ENCODE assay signal across 8 cellular contexts in the genomic region with DNA sequence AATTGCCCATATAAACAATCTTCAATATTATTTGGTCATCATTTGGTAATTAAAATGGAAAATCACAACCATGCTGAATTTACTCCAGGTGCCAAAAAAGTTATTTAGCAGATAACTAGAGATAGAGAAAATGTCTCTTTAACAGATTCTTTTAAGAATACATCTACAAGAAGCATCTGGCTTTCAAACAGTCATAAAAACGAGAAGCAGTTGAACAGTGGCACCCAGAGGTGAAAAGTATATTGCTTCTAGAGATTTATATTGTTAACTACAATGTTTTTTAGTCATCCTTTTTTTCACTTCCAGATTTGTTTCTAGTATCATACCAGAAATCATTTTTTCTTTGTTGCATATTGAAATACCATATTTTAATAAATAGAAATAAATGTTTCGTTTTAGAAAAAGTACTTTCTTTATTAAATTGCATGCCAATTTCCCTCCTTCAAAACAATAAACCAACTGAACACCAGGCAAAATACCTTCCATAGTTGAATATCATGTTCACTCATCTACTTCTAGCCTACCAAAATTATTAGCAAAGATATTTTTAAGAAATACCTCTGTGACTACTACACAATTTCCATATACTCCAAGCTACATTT.
DNase-seq lines count a peak whose midpoint lies in the region; ATAC-seq and TF ChIP-seq lines count a peak whose summit lies in the region.

No MANE protein-coding gene starts in this region.

- no peaks in the 10 kb centered on the region for H3K36me3 Mint-ChIP-seq in mesothelial cell of epicardium

- peak; percentile 71 for TF ChIP-seq CTCF in OCI-LY1 (IDR thresholded peaks at IDR 0.05; ENCODE audit: low read length)
- peak; percentile 45 for TF ChIP-seq CTCF in colonic mucosa (IDR thresholded peaks at IDR 0.05)
- TF ChIP-seq CTCF in mesothelial cell of epicardium (IDR thresholded peaks at IDR 0.05; ENCODE audit: unreplicated experiment) = peak; percentile 71

- no peak overlapping the region for H3K27ac ChIP-seq in OCI-LY1 (ENCODE audit: low read depth, low read length, poor library complexity, severe bottlenecking)
- H3K27ac ChIP-seq in colonic mucosa = no peak overlapping the region

- H3K4me1 ChIP-seq in OCI-LY1 (ENCODE audit: insufficient read depth, low read length, severe bottlenecking) = peaks cover 9% of the 10 kb centered on the region
- no peaks in the 10 kb centered on the region for H3K4me1 ChIP-seq in colonic mucosa

- H3F3A ChIP-seq in OCI-LY1 (ENCODE audit: insufficient read depth, low read length) = no peaks in the 10 kb centered on the region

- H3K9ac ChIP-seq in OCI-LY1 (ENCODE audit: low read length) = no peak overlapping the region
- H3K9ac ChIP-seq in colonic mucosa (ENCODE audit: low read depth in 2 of 2, low read length in 2 of 2) = no peak overlapping the region

- DNase-seq in DMS 273 (lab: John Stamatoyannopoulos, UW; ENCODE audit: unreplicated experiment) = peak; percentile 82
- peak; percentile 51 for DNase-seq in Jurkat, Clone E6-1 (ENCODE audit: low read depth, low spot score)
- no peak for DNase-seq in colonic mucosa
- DNase-seq in mesothelial cell of epicardium (ENCODE audit: low spot score in 2 of 2, unreplicated experiment in 2 of 2) = no peak
- no peak for DNase-seq in GOT3 (lab: John Stamatoyannopoulos, UW)
- DNase-seq in mesenteric fat pad (ENCODE audit: low spot score) = no peak

- no peak overlapping the region for H3K4me3 Mint-ChIP-seq in mesothelial cell of epicardium

- peaks cover 30% of the 10 kb centered on the region for H3K27me3 Mint-ChIP-seq in mesothelial cell of epicardium (ENCODE audit: low read depth)

- H3K9me3 Mint-ChIP-seq in mesothelial cell of epicardium = no peaks in the 10 kb centered on the region

- H3K4me2 ChIP-seq in OCI-LY1 (ENCODE audit: low read length) = no peak overlapping the region

- H3K36me3 ChIP-seq in OCI-LY1 (ENCODE audit: insufficient read depth, low read length) = no peaks in the 10 kb centered on the region
- H3K36me3 ChIP-seq in colonic mucosa = no peaks in the 10 kb centered on the region

- intact Hi-C loops in colonic mucosa (cut with DNase I) = loop anchor here (10.0 kb wide), 3 partner anchors 332 to 1022 kb away; a partner anchor contains a TSS

- ATAC-seq in GM18909 (IDR thresholded peaks at IDR 0.05; ENCODE audit: poor library complexity, unreplicated experiment) = peak; percentile 49

- H3K79me2 ChIP-seq in OCI-LY1 (ENCODE audit: insufficient read depth, low read length) = no peaks in the 10 kb centered on the region

- H3K27me3 ChIP-seq in OCI-LY1 (ENCODE audit: insufficient read depth, low read length) = no peaks in the 10 kb centered on the region
- peaks cover 5% of the 10 kb centered on the region for H3K27me3 ChIP-seq in colonic mucosa

- H4K20me1 ChIP-seq in OCI-LY1 (ENCODE audit: insufficient read depth, low read length) = no peaks in the 10 kb centered on the region

- H2AFZ ChIP-seq in OCI-LY1 (ENCODE audit: low read length) = no peak overlapping the region

- H3K9me3 ChIP-seq in OCI-LY1 (ENCODE audit: low read length) = no peaks in the 10 kb centered on the region
- H3K9me3 ChIP-seq in colonic mucosa = no peaks in the 10 kb centered on the region

- no peak overlapping the region for H3K27ac Mint-ChIP-seq in mesothelial cell of epicardium

- no peak overlapping the region for H3K4me3 ChIP-seq in Jurkat, Clone E6-1 (ENCODE audit: low read length)
- H3K4me3 ChIP-seq in OCI-LY1 (ENCODE audit: low read depth, low read length, poor library complexity, severe bottlenecking) (no peak overlapping the region), colonic mucosa (no peak overlapping the region)

- H3K4me1 Mint-ChIP-seq in mesothelial cell of epicardium = peaks cover 23% of the 10 kb centered on the region

- H3K9me2 ChIP-seq in OCI-LY1 (ENCODE audit: low read depth, low read length) = no peaks in the 10 kb centered on the region

Comparison
In these comparisons a context has a peak if more than half of its experiments do, and no peak if none do; other contexts are left out.
1. DNase-seq: peak in DMS 273 (single experiment) and Jurkat, Clone E6-1 (single experiment); none in colonic mucosa (single experiment), mesothelial cell of epicardium (0 of 2), GOT3 (single experiment) and mesenteric fat pad (single experiment).
2. Peak in every context shown above with its lines, with median percentiles within 50 percentile points of each other: CTCF ChIP-seq.